ENCODE assay signal across 12 cellular contexts in the genomic region with DNA sequence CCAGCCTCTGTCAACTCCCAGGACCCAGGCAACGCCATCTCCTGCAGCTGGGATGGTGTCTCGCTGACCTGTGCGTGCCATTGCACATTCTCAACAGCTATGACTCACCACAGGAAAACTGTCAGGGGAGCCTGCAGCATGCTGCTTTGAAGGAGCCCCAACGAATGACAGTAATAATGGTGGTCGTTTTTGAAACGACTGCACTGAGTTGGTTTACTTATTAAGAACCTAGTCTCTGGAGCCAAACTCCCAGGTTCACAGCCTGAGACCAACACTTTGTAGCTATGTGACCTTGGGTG. TPM values are rescaled to one million over a fixed set of nuclear protein-coding genes. Genes with fewer than 3 reads are reported as not detected.
A peak's percentile ranks its signal among the peaks of the same experiment; 100 is the strongest.
DNase-seq lines count a peak whose midpoint lies in the region; ATAC-seq, FAIRE-seq and TF ChIP-seq lines count a peak whose summit lies in the region.
"Had no signal": no experiment of that assay in that cellular context is flagged by ENCODE, and none has a peak within 500 bp of the region (broad histone marks: within the 10 kb centered on the region; RNA-seq: fewer than 3 reads in every experiment).

No MANE protein-coding gene starts in this region.

- H3K4me2 ChIP-seq in osteoblast (ENCODE audit: insufficient read depth, low read length), result peak overlapping the region; percentile 11

- no peak for FAIRE-seq in GM12891 (lab: Jason Lieb, UNC)

- no peak for TF ChIP-seq CTCF in osteoblast (IDR thresholded peaks at IDR 0.05; ENCODE audit: extremely low read depth, low read depth, low read length)

- no peak for ATAC-seq in GM19397 (IDR thresholded peaks at IDR 0.05; ENCODE audit: unreplicated experiment)
- ATAC-seq: activated CD4-positive, CD25-positive, alpha-beta regulatory T cell treated with anti-CD3 and anti-CD28 coated beads, Interleukin-2, amount 50 U/mL, for 24 hours had no signal

- no peaks in the 10 kb centered on the region for H4K20me1 ChIP-seq in osteoblast (ENCODE audit: insufficient read depth, low read length)

- peak overlapping the region; percentile 27 for H2AFZ ChIP-seq in osteoblast (ENCODE audit: low read length)

- 19 to 25% methylated on average over 6 of the region's 6 CpGs for WGBS in esophagus, 2 donors

- H3K27ac ChIP-seq in esophagus (ENCODE audit: low read depth in 2 of 2, low read length in 1 of 2) (peak overlapping the region; percentile 54 to 72), osteoblast (ENCODE audit: low read depth, low read length) (peak overlapping the region; percentile 65)

- H3K4me1 ChIP-seq in esophagus (ENCODE audit: control insufficient read depth in 2 of 2, insufficient read depth in 2 of 2, low read length in 1 of 2) (peaks cover 0 to 11% of the 10 kb centered on the region in 2 donors), osteoblast (ENCODE audit: insufficient read depth, low read length) (peaks cover 36% of the 10 kb centered on the region)

- H3K27me3 ChIP-seq in esophagus (ENCODE audit: control insufficient read depth in 1 of 2, insufficient read depth in 2 of 2, low read length in 2 of 2) (no peaks in the 10 kb centered on the region), osteoblast (ENCODE audit: insufficient read depth, low read length) (no peaks in the 10 kb centered on the region)
- H3K27me3 ChIP-seq: spleen had no signal

- H3K36me3 ChIP-seq in esophagus (ENCODE audit: control insufficient read depth in 2 of 2, insufficient read depth in 2 of 2, low read length in 1 of 2), result no peaks in the 10 kb centered on the region
- no peaks in the 10 kb centered on the region for H3K36me3 ChIP-seq in osteoblast (ENCODE audit: insufficient read depth, low read length)
- H3K36me3 ChIP-seq: spleen had no signal

- no peak for TF ChIP-seq POLR2A in GM12891 (IDR thresholded peaks at IDR 0.05; ENCODE audit: low read depth, low read length)

- DNase-seq in Caki2 (ENCODE audit: low read depth) (peak; percentile 80), osteoblast (ENCODE audit: insufficient read length, low spot score, missing footprints) (peak; percentile 73), GM12891 (ENCODE audit: insufficient read length, low spot score) (no peak), NCI-H1048 (lab: John Stamatoyannopoulos, UW) (no peak)
- DNase-seq in central memory CD4-positive, alpha-beta T cell, result no peak
- DNase-seq: DND-41, NCI-H1436 treated with DMSO at 0.1 percent for 48 hours, spleen had no signal

- H3K4me3 ChIP-seq in esophagus (ENCODE audit: low read depth in 1 of 2, low read length in 2 of 2), result no peak overlapping the region
- H3K4me3 ChIP-seq in osteoblast (ENCODE audit: insufficient read depth, low read length), result no peak overlapping the region

- in situ Hi-C loops in Caki2 (cut with HindIII; ENCODE audit: low pct_unique_long_range_greater_than_20kb, low sequenced_read_pairs), result no loop called here

- no peaks in the 10 kb centered on the region for H3K79me2 ChIP-seq in osteoblast (ENCODE audit: insufficient read depth, low read length)

- H3K9me3 ChIP-seq in esophagus (ENCODE audit: control insufficient read depth in 2 of 2, insufficient read depth in 1 of 2, low read depth in 1 of 2, low read length in 1 of 2), result no peaks in the 10 kb centered on the region
- H3K9me3 ChIP-seq in osteoblast (ENCODE audit: low read depth, low read length), result no peaks in the 10 kb centered on the region
- H3K9me3 ChIP-seq: spleen had no signal

TF ChIP-seq in PFSK-1, 5 proteins besides CTCF, POLR2A, EP300 and RAD21:
- TF ChIP-seq FOXP2 (optimal IDR thresholded peaks at IDR 0.05; ENCODE audit: borderline replicate concordance, extremely low read depth, extremely low read length, insufficient read depth) (no peak), SIN3A (IDR thresholded peaks at IDR 0.05; ENCODE audit: borderline replicate concordance, insufficient read depth, low read length) (peak; percentile 19; the same call in 1 of the 2 replicates)

TF ChIP-seq in GM12891, 5 proteins besides CTCF, POLR2A, EP300 and RAD21:
- TF ChIP-seq TAF1 (IDR thresholded peaks at IDR 0.05; ENCODE audit: low read depth, low read length) (no peak), SPI1 (IDR thresholded peaks at IDR 0.05; ENCODE audit: low read depth, low read length) (no peak), POU2F2 (IDR thresholded peaks at IDR 0.05; ENCODE audit: low read depth, low read length) (no peak), POLR2AphosphoS5 (IDR thresholded peaks at IDR 0.05; ENCODE audit: low read depth, low read length) (no peak), PAX5 (IDR thresholded peaks at IDR 0.05; ENCODE audit: insufficient read depth, low read length, severe bottlenecking) (no peak)

RNA-seq across cellular contexts. Expression of gene TCEA3, which starts 21.6 kb away (rescaled TPM):
- 0.41 and 1.5 TPM in 2 replicates for total RNA-seq in Caki2 (2014; rRNA removed; shearing (Covaris generic); ENCODE audit: low replicate concordance)
- 2.7 TPM for polyA plus RNA-seq in PFSK-1 (2012; ENCODE audit: insufficient read length, low read depth)
- polyA plus RNA-seq in esophagus, result 10 to 100 TPM; 22.0 to 37.7 TPM
- 28.9 and 31.5 TPM in 2 replicates for total RNA-seq in osteoblast
- polyA plus RNA-seq in GM12891 (2012; ENCODE audit: low read depth, missing spikeins), result 0.09 TPM

RNA-seq across cellular contexts. Expression of gene ZNF436, which starts 33.4 kb away (rescaled TPM):
- 11.6 and 16.4 TPM in 2 replicates for total RNA-seq in Caki2 (2014; rRNA removed; shearing (Covaris generic); ENCODE audit: low replicate concordance)
- polyA plus RNA-seq in PFSK-1 (2012; ENCODE audit: insufficient read length, low read depth), result 7.3 TPM
- polyA plus RNA-seq in esophagus, result 1 to 10 TPM; 6.2 to 9.6 TPM
- total RNA-seq in osteoblast, result 32.4 and 32.9 TPM in 2 replicates
- polyA plus RNA-seq in GM12891 (2012; ENCODE audit: low read depth, missing spikeins), result 1.4 TPM

RNA-seq across cellular contexts. Expression of gene HNRNPR, which starts 58.9 kb away (rescaled TPM):
- 89.1 and 92.1 TPM in 2 replicates for total RNA-seq in Caki2 (2014; rRNA removed; shearing (Covaris generic); ENCODE audit: low replicate concordance)
- 89.0 TPM for polyA plus RNA-seq in PFSK-1 (2012; ENCODE audit: insufficient read length, low read depth)
- polyA plus RNA-seq in esophagus, result 10 to 100 TPM; 46.5 to 62.3 TPM
- 69.5 and 70.6 TPM in 2 replicates for total RNA-seq in osteoblast
- polyA plus RNA-seq in GM12891 (2012; ENCODE audit: low read depth, missing spikeins), result 93.5 TPM

Comparison
In these comparisons a context has a peak if more than half of its experiments do, and no peak if none do; other contexts are left out.
1. DNase-seq: peak in Caki2 (single experiment) and osteoblast (single experiment); none in GM12891 (single experiment), central memory CD4-positive, alpha-beta T cell (single experiment) and NCI-H1048 (single experiment).
2. RNA of gene TCEA3, which starts 21.6 kb away (total RNA-seq): 28.9 to 31.5 TPM in osteoblast; 0.41 to 1.5 TPM in Caki2; every median in the first group is over 10 times any median in the second.